ENCODE assay signal across 8 cellular contexts in genomic region chr17:44655983-44656700, GRCh38. TPM values are rescaled to one million over a fixed set of nuclear protein-coding genes. Genes with fewer than 3 reads are reported as not detected.
A peak's percentile ranks its signal among the peaks of the same experiment; 100 is the strongest.
DNase-seq lines count a peak whose midpoint lies in the region; ATAC-seq and TF ChIP-seq lines count a peak whose summit lies in the region.

TSS of gene MEIOC (plus strand) at chr17:44656468. CDS start at chr17:44656614, 146 bp downstream.

- DNase-seq in CD1c-positive myeloid dendritic cell (ENCODE audit: extremely low spot score) (peak; percentile 20), fibroblast of lung (ENCODE audit: low read depth in 2 of 2) (peak in 1 of 2 donors; percentile 11), MM.1S (no peak)
- DNase-seq in activated CD4-positive, alpha-beta T cell treated with anti-CD3 and anti-CD28 coated beads for 4 hours: peak; percentile 14 to 26
- peak; percentile 5 to 13 (median 13) for DNase-seq in stimulated activated CD4-positive, alpha-beta T cell treated with anti-CD3 and anti-CD28 coated beads, Interleukin-12 subunit alpha, Interleukin-12 subunit beta, amount 100 ng/mL, for 48 hours (ENCODE audit: low read depth in 2 of 3, low spot score in 1 of 3)

- H3K27ac ChIP-seq in HUES64 (ENCODE audit: low read depth, low read length) (no peak within 1 kb of the TSS), fibroblast of lung (ENCODE audit: insufficient read depth, low read length) (no peak within 1 kb of the TSS), MM.1S (ENCODE audit: low read length) (no peak within 1 kb of the TSS)

- peaks cover 50% of the 10 kb centered on the region for H3K27me3 ChIP-seq in HUES64 (ENCODE audit: insufficient read depth, low read length)
- H3K27me3 ChIP-seq in fibroblast of lung (ENCODE audit: control insufficient read depth, insufficient read depth, low read length): peaks cover 14% of the 10 kb centered on the region
- no peaks in the 10 kb centered on the region; the same call in 1 of the 2 replicates for H3K27me3 ChIP-seq in MM.1S (replicated peaks; ENCODE audit: insufficient read depth, low read length)

- peak within 1 kb of the TSS; percentile 8 for H3K4me2 ChIP-seq in fibroblast of lung (ENCODE audit: extremely low read depth, insufficient read depth, low read length)
- no peak within 1 kb of the TSS for H3K4me2 ChIP-seq in MM.1S (ENCODE audit: low read depth, low read length)

- H3K36me3 ChIP-seq in HUES64 (ENCODE audit: insufficient read depth, low read length): no peaks in the 10 kb centered on the region
- H3K36me3 ChIP-seq in fibroblast of lung (ENCODE audit: control insufficient read depth, insufficient read depth, low read length): no peaks in the 10 kb centered on the region
- H3K36me3 ChIP-seq in MM.1S (replicated peaks; ENCODE audit: insufficient read depth, low read length): no peaks in the 10 kb centered on the region

- H3F3A ChIP-seq in MM.1S (ENCODE audit: insufficient read depth, low read length): no peaks in the 10 kb centered on the region

- H4K20me1 ChIP-seq in fibroblast of lung (ENCODE audit: control insufficient read depth, extremely low read depth, insufficient read depth, low read length): no peaks in the 10 kb centered on the region
- no peaks in the 10 kb centered on the region for H4K20me1 ChIP-seq in MM.1S (ENCODE audit: insufficient read depth, low read length)

- TF ChIP-seq CTCF in fibroblast of lung (conservative IDR thresholded peaks at IDR 0.05 in 1 of 2, IDR thresholded peaks at IDR 0.05 in 1 of 2; ENCODE audit: low read depth in 1 of 2, low read length in 2 of 2) (no peak), MM.1S (IDR thresholded peaks at IDR 0.05; ENCODE audit: low read length) (no peak)

- H3K9ac ChIP-seq in HUES64 (ENCODE audit: low read depth, low read length) (no peak within 1 kb of the TSS), fibroblast of lung (ENCODE audit: insufficient read depth, low read length) (no peak within 1 kb of the TSS), MM.1S (ENCODE audit: low read length) (no peak within 1 kb of the TSS)

- no peaks in the 10 kb centered on the region for H3K4me1 ChIP-seq in HUES64 (ENCODE audit: insufficient read depth, low read length)
- no peaks in the 10 kb centered on the region for H3K4me1 ChIP-seq in fibroblast of lung (ENCODE audit: control insufficient read depth, extremely low read depth, insufficient read depth, low read length)
- H3K4me1 ChIP-seq in MM.1S (ENCODE audit: low read length): no peaks in the 10 kb centered on the region

- H2AFZ ChIP-seq in fibroblast of lung (ENCODE audit: low read length) (no peak within 1 kb of the TSS), MM.1S (ENCODE audit: low read length) (no peak within 1 kb of the TSS)

- peak within 1 kb of the TSS; percentile 46 for H3K4me3 ChIP-seq in HUES64 (ENCODE audit: low read length)
- H3K4me3 ChIP-seq in fibroblast of lung (replicated peaks in 1 of 4; ENCODE audit: control extremely low read depth in 1 of 4, insufficient read depth in 1 of 4, low read depth in 3 of 4, low read length in 4 of 4): no peak within 1 kb of the TSS
- H3K4me3 ChIP-seq in MM.1S (ENCODE audit: low read length): no peak within 1 kb of the TSS

- H3K79me2 ChIP-seq in fibroblast of lung (ENCODE audit: control insufficient read depth, insufficient read depth, low read length) (no peaks in the 10 kb centered on the region), MM.1S (ENCODE audit: low read length) (no peaks in the 10 kb centered on the region)

- H3K9me3 ChIP-seq in HUES64 (ENCODE audit: insufficient read depth, low read depth, low read length): peaks cover 4% of the 10 kb centered on the region; the same call in 1 of the 2 replicates
- H3K9me3 ChIP-seq in fibroblast of lung (ENCODE audit: control insufficient read depth, insufficient read depth, low read depth, low read length): no peaks in the 10 kb centered on the region
- no peaks in the 10 kb centered on the region for H3K9me3 ChIP-seq in MM.1S (replicated peaks; ENCODE audit: insufficient read depth, low read length)

- no peaks in the 10 kb centered on the region for H3K9me2 ChIP-seq in MM.1S (replicated peaks; ENCODE audit: insufficient read depth, low read length)

- ATAC-seq in HG02678 (IDR thresholded peaks at IDR 0.05; ENCODE audit: unreplicated experiment) (no peak), HG03039 (IDR thresholded peaks at IDR 0.05; ENCODE audit: unreplicated experiment) (no peak)

- WGBS in HUES64: 9% methylated on average over 57 of the region's 57 CpGs

RNA-seq across cellular contexts. Expression of gene MEIOC, which starts in this region (rescaled TPM):
- polyA plus RNA-seq in HUES64 (2013, experiment 1 of 2): 2.9 TPM
- polyA plus RNA-seq in HUES64 (2013, experiment 2 of 2): 4.7 TPM
- total RNA-seq in fibroblast of lung: under 0.01 TPM in 1 of 2 replicates, not detected in the other
- polyA plus RNA-seq in fibroblast of lung: 0.07 and 0.08 TPM in 2 replicates
- polyA plus RNA-seq in fibroblast of lung (2012): 0.36 and 0.42 TPM in 2 replicates
- polyA minus RNA-seq in fibroblast of lung (ENCODE audit: low replicate concordance): not detected in 2 replicates
